ENCODE assay signal across 8 cellular contexts in the genomic region with DNA sequence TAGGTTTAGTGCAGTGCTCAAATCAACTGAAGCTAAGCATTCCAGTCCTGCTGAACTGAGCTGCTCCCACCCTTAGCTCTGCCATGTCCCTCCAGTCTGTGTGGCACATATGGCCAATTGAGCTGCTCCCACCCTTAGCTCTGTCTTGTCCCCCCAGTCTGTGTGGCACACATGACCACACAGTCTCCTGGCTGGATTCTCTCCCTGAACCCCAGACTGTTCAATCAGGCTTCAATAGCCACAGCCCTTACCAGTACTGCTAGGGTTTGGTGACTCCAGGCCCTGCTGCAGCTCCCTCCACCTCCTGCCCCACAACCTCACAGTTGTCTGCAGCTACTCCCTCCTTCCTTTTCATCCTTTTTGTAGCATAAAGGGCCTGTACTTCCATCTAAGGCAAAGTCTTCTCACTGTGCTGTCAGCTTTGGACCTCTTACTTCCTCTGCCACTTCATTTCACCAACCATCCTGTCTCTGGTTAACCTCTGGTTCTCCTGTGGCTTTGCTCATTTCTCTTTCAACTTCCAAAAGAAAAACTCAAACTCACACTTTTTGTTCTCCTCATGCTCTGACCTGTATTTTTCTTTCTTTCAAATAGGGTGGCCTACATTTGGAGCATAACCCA. TPM values are rescaled to one million over a fixed set of nuclear protein-coding genes. Genes with fewer than 3 reads are reported as not detected.
A peak's percentile ranks its signal among the peaks of the same experiment; 100 is the strongest.
DNase-seq lines count a peak whose midpoint lies in the region; ATAC-seq and TF ChIP-seq lines count a peak whose summit lies in the region.

No MANE protein-coding gene starts in this region.

- peaks cover 0 to 5% of the 10 kb centered on the region in 2 donors for H3K36me3 Mint-ChIP-seq in activated naive CD4-positive, alpha-beta T cell treated with anti-CD3 and anti-CD28 coated beads, Interleukin-2, amount 50 U/mL, for 72 hours

- H3K27me3 ChIP-seq in ascending aorta (no peaks in the 10 kb centered on the region), brain microvascular endothelial cell (replicated peaks) (no peaks in the 10 kb centered on the region)

- H3K4me3 ChIP-seq in ascending aorta, result no peak overlapping the region
- H3K4me3 ChIP-seq in brain microvascular endothelial cell (ENCODE audit: low read depth, low read length), result no peak overlapping the region

- H3K4me1 Mint-ChIP-seq in stimulated activated naive CD8-positive, alpha-beta T cell treated with anti-CD3 and anti-CD28 coated beads, Interleukin-15, amount 100 ng/mL, for 72 hours, result peaks cover 15% of the 10 kb centered on the region

- H3K9me3 ChIP-seq in ascending aorta, result no peaks in the 10 kb centered on the region

- H3K4me3 Mint-ChIP-seq in stimulated activated naive CD8-positive, alpha-beta T cell treated with anti-CD3 and anti-CD28 coated beads, Interleukin-15, amount 100 ng/mL, for 72 hours, result no peak overlapping the region

- intact Hi-C loops in ascending aorta (cut with DNase I), result no loop called here

- H3K9me3 Mint-ChIP-seq in activated naive CD4-positive, alpha-beta T cell treated with anti-CD3 and anti-CD28 coated beads, Interleukin-2, amount 50 U/mL, for 72 hours, result peaks cover 0 to 8% of the 10 kb centered on the region in 2 donors
- peaks cover 0 to 16% of the 10 kb centered on the region in 2 donors for H3K9me3 Mint-ChIP-seq in stimulated activated naive CD8-positive, alpha-beta T cell treated with anti-CD3 and anti-CD28 coated beads, Interleukin-15, amount 100 ng/mL, for 72 hours

- TF ChIP-seq CTCF in ascending aorta (IDR thresholded peaks at IDR 0.05) (no peak), brain microvascular endothelial cell (IDR thresholded peaks at IDR 0.05; ENCODE audit: low read depth, low read length, missing control alignments) (no peak)

- H3K36me3 ChIP-seq in ascending aorta (no peaks in the 10 kb centered on the region), brain microvascular endothelial cell (replicated peaks) (peaks cover 2% of the 10 kb centered on the region)

- no peak for DNase-seq in activated naive CD4-positive, alpha-beta T cell treated with anti-CD3 and anti-CD28 coated beads, Interleukin-2, amount 50 U/mL, for 72 hours (ENCODE audit: low spot score in 2 of 2)
- no peak for DNase-seq in activated naive CD4-positive, alpha-beta T cell treated with anti-CD3 and anti-CD28 coated beads, Interleukin-2, amount 50 U/mL, for 16 hours
- DNase-seq in stimulated activated naive CD8-positive, alpha-beta T cell treated with anti-CD3 and anti-CD28 coated beads, Interleukin-15, amount 100 ng/mL, for 72 hours, result no peak
- DNase-seq in central memory CD4-positive, alpha-beta T cell, result no peak
- DNase-seq in ascending aorta (ENCODE audit: low spot score in 2 of 2), result no peak
- no peak for DNase-seq in brain microvascular endothelial cell

- peaks cover 8% of the 10 kb centered on the region for H3K27me3 Mint-ChIP-seq in stimulated activated naive CD8-positive, alpha-beta T cell treated with anti-CD3 and anti-CD28 coated beads, Interleukin-15, amount 100 ng/mL, for 72 hours

- ATAC-seq in activated naive CD4-positive, alpha-beta T cell treated with anti-CD3 and anti-CD28 coated beads, Interleukin-2, amount 50 U/mL, for 72 hours, result peak; percentile 66 to 81
- ATAC-seq in GM21825 (IDR thresholded peaks at IDR 0.05; ENCODE audit: unreplicated experiment) (peak; percentile 67), HG03558 (IDR thresholded peaks at IDR 0.05; ENCODE audit: extremely low read depth, unreplicated experiment) (peak; percentile 71)
- ATAC-seq in stimulated activated naive CD8-positive, alpha-beta T cell treated with anti-CD3 and anti-CD28 coated beads, Interleukin-15, amount 100 ng/mL, for 72 hours, result peak; percentile 83

- H3K27ac ChIP-seq in ascending aorta (peak overlapping the region in 1 of 2 donors; percentile 22), brain microvascular endothelial cell (no peak overlapping the region)

- in situ Hi-C loops in brain microvascular endothelial cell (cut with HindIII; ENCODE audit: low pct_ligation_motif_present, low sequenced_read_pairs), result no loop called here

- peaks cover 0 to 3% of the 10 kb centered on the region in 2 donors for H3K4me1 ChIP-seq in ascending aorta

- peak overlapping the region in 1 of 2 donors; percentile 38 for H3K27ac Mint-ChIP-seq in activated naive CD4-positive, alpha-beta T cell treated with anti-CD3 and anti-CD28 coated beads, Interleukin-2, amount 50 U/mL, for 72 hours
- no peak overlapping the region for H3K27ac Mint-ChIP-seq in stimulated activated naive CD8-positive, alpha-beta T cell treated with anti-CD3 and anti-CD28 coated beads, Interleukin-15, amount 100 ng/mL, for 72 hours

RNA-seq across cellular contexts. Expression of a gene that starts 50.8 kb away (rescaled TPM):
- total RNA-seq in activated naive CD4-positive, alpha-beta T cell treated with anti-CD3 and anti-CD28 coated beads, Interleukin-2, amount 50 U/mL, for 72 hours, result not detected
- total RNA-seq in ascending aorta, result 1.4 TPM
